15 cellular contexts compared by ENCODE assay signal in genomic region chr5:113085084-113085414, GRCh38.
DNase-seq lines count a peak whose midpoint lies in the region; ATAC-seq and TF ChIP-seq lines count a peak whose summit lies in the region.
"Had no signal": no experiment of that assay in that cellular context is flagged by ENCODE, and none has a peak within 500 bp of the region (broad histone marks: within the 10 kb centered on the region; RNA-seq: fewer than 3 reads in every experiment).

No MANE protein-coding gene starts in this region.

- no peak for DNase-seq in Right ventricle myocardium inferior (ENCODE audit: missing footprints)
- no peak for DNase-seq in left cardiac atrium
- DNase-seq in natural killer cell treated with Interleukin-12 subunit alpha and Interleukin-12 subunit beta and Interleukin-15 and Interleukin-18, amount 100 ng/mL, for 72 hours (ENCODE audit: low spot score): no peak
- no peak for DNase-seq in natural killer cell
- no peak for DNase-seq in NCI-H2227 treated with DMSO at 0.1 percent for 48 hours (lab: John Stamatoyannopoulos, UW)
- DNase-seq in A673 (ENCODE audit: low spot score): no peak
- DNase-seq: 8988T; Calu3; CD4-positive, alpha-beta T cell; DMS 273 treated with DMSO at 0.1 percent for 48 hours; HCEC 1CT; HFFc6 had no signal

- H3K4me1 ChIP-seq in A673 (ENCODE audit: insufficient read depth, low read length, poor library complexity, severe bottlenecking): no peaks in the 10 kb centered on the region

- H3K27ac ChIP-seq in A673 (ENCODE audit: low read depth, low read length, poor library complexity, severe bottlenecking): no peak overlapping the region
- H3K27ac ChIP-seq: BLaER1 treated with 17β-estradiol and CSF1 and Interleukin-3, amounts not matched to agents 10 nM and 100 nM; HL-60 had no signal

- TF ChIP-seq CTCF in natural killer cell (IDR thresholded peaks at IDR 0.05): no peak
- TF ChIP-seq CTCF in nephron (IDR thresholded peaks at IDR 0.05; ENCODE audit: unreplicated experiment in 3 of 3): no peak
- no peak for TF ChIP-seq CTCF in A673 (conservative IDR thresholded peaks at IDR 0.05; ENCODE audit: low read depth, low read length)

- H3K36me3 Mint-ChIP-seq in natural killer cell treated with Interleukin-12 subunit alpha and Interleukin-12 subunit beta and Interleukin-15 and Interleukin-18, amount 100 ng/mL, for 72 hours: no peaks in the 10 kb centered on the region
- H3K36me3 Mint-ChIP-seq in natural killer cell (no peaks in the 10 kb centered on the region), nephron (ENCODE audit: low read depth) (peaks cover 56% of the 10 kb centered on the region)

- H3K4me3 ChIP-seq in A673 (ENCODE audit: low read depth, low read length, poor library complexity, severe bottlenecking): no peak overlapping the region
- H3K4me3 ChIP-seq: BLaER1 treated with 17β-estradiol and CSF1 and Interleukin-3, amounts not matched to agents 10 nM and 100 nM had no signal

- CTCF ChIA-PET in A673 (lab: Charles Lee): no interaction called here

- no peaks in the 10 kb centered on the region for H3K9me3 Mint-ChIP-seq in natural killer cell treated with Interleukin-12 subunit alpha and Interleukin-12 subunit beta and Interleukin-15 and Interleukin-18, amount 100 ng/mL, for 72 hours
- H3K9me3 Mint-ChIP-seq in natural killer cell (no peaks in the 10 kb centered on the region), nephron (peaks cover 3% of the 10 kb centered on the region)
- H3K9me3 Mint-ChIP-seq: CD4-positive, alpha-beta T cell; HFFc6 had no signal

- no peak overlapping the region for H3K4me3 Mint-ChIP-seq in natural killer cell treated with Interleukin-12 subunit alpha and Interleukin-12 subunit beta and Interleukin-15 and Interleukin-18, amount 100 ng/mL, for 72 hours
- H3K4me3 Mint-ChIP-seq in natural killer cell (no peak overlapping the region), nephron (no peak overlapping the region)
- H3K4me3 Mint-ChIP-seq: CD4-positive, alpha-beta T cell; HFFc6 had no signal

- BruUV-seq in A673 (replicated peaks; lab: Mats Ljungman, UMichigan): no TSS peak

- ATAC-seq in Right ventricle myocardium inferior (peak; percentile 2), left cardiac atrium (no peak), natural killer cell (no peak)
- peak; percentile 6 to 20 for ATAC-seq in natural killer cell treated with Interleukin-12 subunit alpha and Interleukin-12 subunit beta and Interleukin-15 and Interleukin-18, amount 100 ng/mL, for 72 hours

- no peaks in the 10 kb centered on the region for H3K36me3 ChIP-seq in A673 (ENCODE audit: insufficient read depth, low read length, poor library complexity, severe bottlenecking)
- H3K36me3 ChIP-seq: BLaER1 treated with 17β-estradiol and CSF1 and Interleukin-3, amounts not matched to agents 10 nM and 100 nM had no signal

- H3K27ac Mint-ChIP-seq in natural killer cell treated with Interleukin-12 subunit alpha and Interleukin-12 subunit beta and Interleukin-15 and Interleukin-18, amount 100 ng/mL, for 72 hours: no peak overlapping the region
- H3K27ac Mint-ChIP-seq in natural killer cell (no peak overlapping the region), nephron (peak overlapping the region; percentile 80 to 86 (median 81))
- H3K27ac Mint-ChIP-seq: CD4-positive, alpha-beta T cell; HFFc6 had no signal

- H3K4me1 Mint-ChIP-seq in natural killer cell treated with Interleukin-12 subunit alpha and Interleukin-12 subunit beta and Interleukin-15 and Interleukin-18, amount 100 ng/mL, for 72 hours (ENCODE audit: low read depth in 2 of 2): no peaks in the 10 kb centered on the region
- H3K4me1 Mint-ChIP-seq in natural killer cell (no peaks in the 10 kb centered on the region), nephron (peaks cover 64% of the 10 kb centered on the region)

- H3K27me3 ChIP-seq in A673 (replicated peaks; ENCODE audit: insufficient read depth, low read depth, low read length, poor library complexity): no peaks in the 10 kb centered on the region
- H3K27me3 ChIP-seq: BLaER1 treated with 17β-estradiol and CSF1 and Interleukin-3, amounts not matched to agents 10 nM and 100 nM had no signal

- POLR2A ChIA-PET in A673 (lab: Charles Lee; ENCODE audit: low non-redundant PET): no interaction called here

- H3K27me3 Mint-ChIP-seq in natural killer cell treated with Interleukin-12 subunit alpha and Interleukin-12 subunit beta and Interleukin-15 and Interleukin-18, amount 100 ng/mL, for 72 hours: peaks cover 12 to 19% of the 10 kb centered on the region in 2 donors
- H3K27me3 Mint-ChIP-seq in natural killer cell (ENCODE audit: low read depth in 2 of 2) (peaks cover 6 to 10% of the 10 kb centered on the region in 2 donors), nephron (ENCODE audit: low read depth) (no peaks in the 10 kb centered on the region)
- H3K27me3 Mint-ChIP-seq: CD4-positive, alpha-beta T cell had no signal

- no peaks in the 10 kb centered on the region for H3K9me3 ChIP-seq in A673 (ENCODE audit: low read depth, low read length, poor library complexity, severe bottlenecking)
- H3K9me3 ChIP-seq: BLaER1 treated with 17β-estradiol and CSF1 and Interleukin-3, amounts not matched to agents 10 nM and 100 nM had no signal

- intact Hi-C loops in Right ventricle myocardium inferior (cut with DNase I) (loop anchor here (5.0 to 10.0 kb wide), 2 partner anchors 43 to 210 kb away; no protein-coding TSS in a partner anchor), left cardiac atrium (cut with DNase I) (loop anchor here in 1 of 2 donors (10.0 kb wide), 1 partner anchor 210 kb away; no protein-coding TSS in a partner anchor), natural killer cell (cut with micrococcal nuclease) (no loop called here), A673 (cut with micrococcal nuclease; ENCODE audit: unreplicated experiment) (no loop called here)

Comparison
In these comparisons a context has a peak if more than half of its experiments do, and no peak if none do; other contexts are left out.
1. ATAC-seq: peak in Right ventricle myocardium inferior (single experiment) and natural killer cell treated with Interleukin-12 subunit alpha and Interleukin-12 subunit beta and Interleukin-15 and Interleukin-18, amount 100 ng/mL, for 72 hours (2 of 2); none in left cardiac atrium (0 of 2) and natural killer cell (0 of 3).
2. H3K27ac Mint-ChIP-seq: peak in nephron (3 of 3); none in natural killer cell treated with Interleukin-12 subunit alpha and Interleukin-12 subunit beta and Interleukin-15 and Interleukin-18, amount 100 ng/mL, for 72 hours (0 of 2) and natural killer cell (0 of 2).